13 cellular contexts compared by ENCODE assay signal in the genomic region with DNA sequence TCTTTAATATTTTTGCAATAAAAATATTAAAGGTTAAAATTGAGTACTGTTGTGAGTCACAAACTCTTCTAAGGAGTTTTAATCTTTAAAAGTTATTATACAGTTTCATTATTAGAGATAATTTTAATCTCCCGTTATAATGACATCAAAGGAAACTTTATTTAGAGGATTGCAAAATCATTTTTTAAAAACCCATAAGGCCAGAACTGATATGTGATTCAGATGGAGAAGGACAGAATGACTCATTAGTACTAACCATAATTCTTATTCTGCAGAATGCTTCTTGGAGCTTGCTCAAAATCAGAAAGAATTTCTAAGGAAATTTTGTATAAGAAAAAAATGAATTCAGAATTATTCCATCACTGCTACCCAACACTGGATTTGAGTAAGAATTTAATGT. TPM values are rescaled to one million over a fixed set of nuclear protein-coding genes. Genes with fewer than 3 reads are reported as not detected.
DNase-seq lines count a peak whose midpoint lies in the region; ATAC-seq and TF ChIP-seq lines count a peak whose summit lies in the region.
"Had no signal": no experiment of that assay in that cellular context is flagged by ENCODE, and none has a peak within 500 bp of the region (broad histone marks: within the 10 kb centered on the region; RNA-seq: fewer than 3 reads in every experiment).

No MANE protein-coding gene starts in this region.

- no peaks in the 10 kb centered on the region for H3K36me3 Mint-ChIP-seq in activated naive CD8-positive, alpha-beta T cell treated with anti-CD3 and anti-CD28 coated beads for 36 hours

- no peak overlapping the region for H3K27ac ChIP-seq in foreskin keratinocyte
- H3K27ac ChIP-seq in caudate nucleus (ENCODE audit: low read depth, low read length): no peak overlapping the region
- H3K27ac ChIP-seq: HL-60 had no signal

- DNase-seq in CD1c-positive myeloid dendritic cell (ENCODE audit: extremely low spot score) (peak; percentile 71), HCEC 1CT (peak; percentile 74), foreskin keratinocyte (peak in 1 of 2 donors; percentile 35), caudate nucleus (lab: John Stamatoyannopoulos, UW) (no peak), nucleus accumbens (lab: John Stamatoyannopoulos, UW) (no peak), Ammon's horn (ENCODE audit: low spot score) (no peak)
- no peak for DNase-seq in activated naive CD8-positive, alpha-beta T cell treated with anti-CD3 and anti-CD28 coated beads for 36 hours
- DNase-seq: activated CD8-positive, alpha-beta memory T cell treated with anti-CD3 and anti-CD28 coated beads, Interleukin-2, amount 50 U/mL, for 4 hours; dorsolateral prefrontal cortex; mesenchymal stem cell; NCI-H2029 treated with DMSO at 0.1 percent for 48 hours had no signal

- no peak overlapping the region for H3K4me3 Mint-ChIP-seq in activated naive CD8-positive, alpha-beta T cell treated with anti-CD3 and anti-CD28 coated beads for 36 hours

- H3K27me3 ChIP-seq in foreskin keratinocyte: no peaks in the 10 kb centered on the region
- H3K27me3 ChIP-seq: dorsolateral prefrontal cortex had no signal

- H3K9me3 Mint-ChIP-seq in activated naive CD8-positive, alpha-beta T cell treated with anti-CD3 and anti-CD28 coated beads for 36 hours: no peaks in the 10 kb centered on the region

- TF ChIP-seq CTCF in foreskin keratinocyte (conservative IDR thresholded peaks at IDR 0.05): no peak

- H3K27me3 Mint-ChIP-seq in activated naive CD8-positive, alpha-beta T cell treated with anti-CD3 and anti-CD28 coated beads for 36 hours: peaks cover 6% of the 10 kb centered on the region

- ATAC-seq in foreskin keratinocyte: peak; percentile 23
- no peak for ATAC-seq in GM19463 (IDR thresholded peaks at IDR 0.05; ENCODE audit: unreplicated experiment)

- peak overlapping the region; percentile 55 for H3K27ac Mint-ChIP-seq in activated naive CD8-positive, alpha-beta T cell treated with anti-CD3 and anti-CD28 coated beads for 36 hours

- H3K4me1 Mint-ChIP-seq in activated naive CD8-positive, alpha-beta T cell treated with anti-CD3 and anti-CD28 coated beads for 36 hours: peaks cover 52% of the 10 kb centered on the region

- H3K4me1 ChIP-seq in foreskin keratinocyte: peaks cover 4% of the 10 kb centered on the region

RNA-seq across cellular contexts. Expression of gene HNRNPLL, which starts 12.5 kb away (rescaled TPM):
- 10 to 100 TPM; 50.6 to 52.2 TPM for total RNA-seq in activated naive CD8-positive, alpha-beta T cell treated with anti-CD3 and anti-CD28 coated beads for 36 hours
- total RNA-seq in foreskin keratinocyte: 35.6 and 37.1 TPM in 2 replicates
- 19.6 and 23.0 TPM in 2 replicates for polyA plus RNA-seq in foreskin keratinocyte

RNA-seq across cellular contexts. Expression of gene GALM, which starts 50.7 kb away (rescaled TPM):
- 10 to 100 TPM; 42.0 to 42.2 TPM for total RNA-seq in activated naive CD8-positive, alpha-beta T cell treated with anti-CD3 and anti-CD28 coated beads for 36 hours
- 2.9 and 4.3 TPM in 2 replicates for total RNA-seq in foreskin keratinocyte
- 2.1 and 3.4 TPM in 2 replicates for polyA plus RNA-seq in foreskin keratinocyte

Comparison
In these comparisons a context has a peak if more than half of its experiments do, and no peak if none do; other contexts are left out.
1. DNase-seq: peak in CD1c-positive myeloid dendritic cell (single experiment) and HCEC 1CT (single experiment); none in activated naive CD8-positive, alpha-beta T cell treated with anti-CD3 and anti-CD28 coated beads for 36 hours (single experiment), caudate nucleus (0 of 61), nucleus accumbens (0 of 56) and Ammon's horn (single experiment).